Comparison of ENCODE assay signal across 9 cellular contexts in genomic region chr6:37142047-37142614, GRCh38.
A peak's percentile ranks its signal among the peaks of the same experiment; 100 is the strongest.
DNase-seq lines count a peak whose midpoint lies in the region; ATAC-seq and TF ChIP-seq lines count a peak whose summit lies in the region.
"Had no signal": no experiment of that assay in that cellular context is flagged by ENCODE, and none has a peak within 500 bp of the region (broad histone marks: within the 10 kb centered on the region; RNA-seq: fewer than 3 reads in every experiment).

No MANE protein-coding gene starts in this region.

- DNase-seq in T-helper 1 cell (no peak), SK-N-MC (ENCODE audit: low read depth, low spot score) (no peak), fibroblast of pulmonary artery (ENCODE audit: low read depth) (peak; percentile 30), C1 segment of cervical spinal cord (lab: John Stamatoyannopoulos, UW) (no peak), NCI-H146 treated with DMSO at 0.1 percent for 48 hours (lab: John Stamatoyannopoulos, UW; ENCODE audit: unreplicated experiment) (no peak)
- no peak for DNase-seq in stimulated activated CD4-positive, alpha-beta T cell treated with anti-CD3 and anti-CD28 coated beads, Interleukin-12 subunit alpha, Interleukin-12 subunit beta, amount 100 ng/mL, for 4 hours
- DNase-seq: activated CD4-positive, CD25-positive, alpha-beta regulatory T cell had no signal

- H3K9ac ChIP-seq in SK-N-MC (ENCODE audit: insufficient read length), result no peak overlapping the region

- peak overlapping the region; percentile 72 for H3K27ac ChIP-seq in SK-N-MC

- peaks cover 33% of the 10 kb centered on the region for H3K4me1 Mint-ChIP-seq in T-helper 1 cell treated with Interleukin-12 subunit alpha and Interleukin-12 subunit beta and Interleukin-4 antibody, amounts not matched to agents 30 μg/mL and 1 μg/mL, for 36 hours (ENCODE audit: low read depth)
- H3K4me1 Mint-ChIP-seq in stimulated activated memory B cell treated with anti-CD40 and anti-IgM and Interleukin-4, amounts not matched to agents 10 μg/mL and 1 μg/mL and 100 μg/mL, for 72 hours, result peaks cover 39% of the 10 kb centered on the region

- H3K4me3 ChIP-seq in SK-N-MC, result no peak overlapping the region
- no peak overlapping the region for H3K4me3 ChIP-seq in fibroblast of pulmonary artery (replicated peaks; ENCODE audit: low read depth, low read length)

- no peaks in the 10 kb centered on the region for H3K36me3 ChIP-seq in SK-N-MC (ENCODE audit: insufficient read depth, low read length)

- H3K9me3 Mint-ChIP-seq in T-helper 1 cell treated with Interleukin-12 subunit alpha and Interleukin-12 subunit beta and Interleukin-4 antibody, amounts not matched to agents 30 μg/mL and 1 μg/mL, for 36 hours, result no peaks in the 10 kb centered on the region
- no peaks in the 10 kb centered on the region for H3K9me3 Mint-ChIP-seq in stimulated activated memory B cell treated with anti-CD40 and anti-IgM and Interleukin-4, amounts not matched to agents 10 μg/mL and 1 μg/mL and 100 μg/mL, for 72 hours

- TF ChIP-seq CTCF in fibroblast of pulmonary artery (IDR thresholded peaks at IDR 0.05; ENCODE audit: low read length, missing control alignments), result no peak

- peak overlapping the region; percentile 1 for H3K27ac Mint-ChIP-seq in T-helper 1 cell treated with Interleukin-12 subunit alpha and Interleukin-12 subunit beta and Interleukin-4 antibody, amounts not matched to agents 30 μg/mL and 1 μg/mL, for 36 hours
- H3K27ac Mint-ChIP-seq in stimulated activated memory B cell treated with anti-CD40 and anti-IgM and Interleukin-4, amounts not matched to agents 10 μg/mL and 1 μg/mL and 100 μg/mL, for 72 hours, result peak overlapping the region; percentile 62

- no peak overlapping the region for H3K4me3 Mint-ChIP-seq in T-helper 1 cell treated with Interleukin-12 subunit alpha and Interleukin-12 subunit beta and Interleukin-4 antibody, amounts not matched to agents 30 μg/mL and 1 μg/mL, for 36 hours
- H3K4me3 Mint-ChIP-seq in stimulated activated memory B cell treated with anti-CD40 and anti-IgM and Interleukin-4, amounts not matched to agents 10 μg/mL and 1 μg/mL and 100 μg/mL, for 72 hours, result no peak overlapping the region

- no peak for ATAC-seq in stimulated activated memory B cell treated with anti-CD40 and anti-IgM and Interleukin-4, amounts not matched to agents 10 μg/mL and 1 μg/mL and 100 μg/mL, for 72 hours

- H3K36me3 Mint-ChIP-seq in T-helper 1 cell treated with Interleukin-12 subunit alpha and Interleukin-12 subunit beta and Interleukin-4 antibody, amounts not matched to agents 30 μg/mL and 1 μg/mL, for 36 hours (ENCODE audit: low read depth), result no peaks in the 10 kb centered on the region
- no peaks in the 10 kb centered on the region for H3K36me3 Mint-ChIP-seq in stimulated activated memory B cell treated with anti-CD40 and anti-IgM and Interleukin-4, amounts not matched to agents 10 μg/mL and 1 μg/mL and 100 μg/mL, for 72 hours

- no peaks in the 10 kb centered on the region for H3K27me3 Mint-ChIP-seq in T-helper 1 cell treated with Interleukin-12 subunit alpha and Interleukin-12 subunit beta and Interleukin-4 antibody, amounts not matched to agents 30 μg/mL and 1 μg/mL, for 36 hours (ENCODE audit: low read depth)
- H3K27me3 Mint-ChIP-seq in stimulated activated memory B cell treated with anti-CD40 and anti-IgM and Interleukin-4, amounts not matched to agents 10 μg/mL and 1 μg/mL and 100 μg/mL, for 72 hours, result no peaks in the 10 kb centered on the region

- no peaks in the 10 kb centered on the region for H3K9me3 ChIP-seq in SK-N-MC (ENCODE audit: low read depth, low read length)
